10 cellular contexts compared by ENCODE assay signal in the genomic region with DNA sequence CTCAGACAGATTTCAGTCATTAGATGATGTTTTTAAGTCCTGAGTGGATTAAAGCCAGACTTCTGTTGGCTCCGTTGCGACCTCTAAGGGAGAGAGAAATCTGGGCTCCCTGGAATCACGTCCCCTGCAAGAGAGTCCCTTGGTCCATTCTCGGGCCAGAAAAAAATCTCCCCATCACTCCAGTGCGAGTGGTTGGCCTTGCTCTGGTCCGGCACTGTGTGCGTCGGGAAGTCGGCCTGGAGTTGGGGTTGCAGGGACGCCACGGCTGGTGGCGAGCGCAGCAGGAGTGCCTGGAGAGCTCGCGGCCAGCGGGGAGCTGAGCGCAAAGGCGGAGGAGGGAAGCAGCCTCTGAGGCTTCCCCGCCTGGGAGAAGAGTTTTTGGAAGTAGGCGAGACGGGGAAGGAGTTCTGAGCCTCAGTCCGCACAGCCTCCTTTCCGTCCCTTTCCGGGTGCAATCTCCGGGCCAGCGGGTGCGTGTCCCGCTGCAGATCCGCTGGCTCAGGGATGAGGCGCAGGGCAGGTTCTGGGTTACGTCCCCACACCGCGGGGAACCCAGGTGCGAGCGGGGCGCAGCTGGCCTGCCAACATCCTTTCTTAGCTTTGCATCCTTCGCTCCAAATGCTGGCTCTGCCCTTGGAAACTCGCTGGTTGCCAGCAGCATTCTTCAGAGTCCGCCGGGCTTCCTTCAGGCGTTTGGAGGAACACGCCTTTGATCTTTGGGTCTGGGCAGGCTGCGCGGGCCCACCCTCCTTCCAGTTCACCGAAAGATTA. TPM values are rescaled to one million over a fixed set of nuclear protein-coding genes. Genes with fewer than 3 reads are reported as not detected.
DNase-seq lines count a peak whose midpoint lies in the region; ATAC-seq and TF ChIP-seq lines count a peak whose summit lies in the region.
"Had no signal": no experiment of that assay in that cellular context is flagged by ENCODE, and none has a peak within 500 bp of the region (broad histone marks: within the 10 kb centered on the region; RNA-seq: fewer than 3 reads in every experiment).

No MANE protein-coding gene starts in this region.

- H3K4me1 ChIP-seq in Caco-2: peaks cover 9% of the 10 kb centered on the region
- peaks cover 7 to 9% of the 10 kb centered on the region in 2 donors for H3K4me1 ChIP-seq in ascending aorta

- ATAC-seq in activated CD4-positive, alpha-beta T cell treated with anti-CD3 and anti-CD28 coated beads for 36 hours: no peak
- ATAC-seq in stimulated activated naive CD8-positive, alpha-beta T cell treated with anti-CD3 and anti-CD28 coated beads, Interleukin-15, Interleukin-2, amounts not matched to agents 100 U/mL and 50 U/mL, for 24 hours: no peak

- peaks cover 3% of the 10 kb centered on the region for H3K27me3 ChIP-seq in Caco-2 (replicated peaks; ENCODE audit: control insufficient read depth, insufficient read depth, low read length)
- peaks cover 28% of the 10 kb centered on the region for H3K27me3 ChIP-seq in ascending aorta

- H3K27ac ChIP-seq in ascending aorta: no peak overlapping the region

- DNase-seq in Caco-2 (no peak), ascending aorta (ENCODE audit: low spot score in 2 of 2) (no peak), hepatic stellate cell (ENCODE audit: low spot score) (peak; percentile 44), progenitor cell of endocrine pancreas (ENCODE audit: low spot score, unreplicated experiment) (no peak), GM13976 (ENCODE audit: low spot score) (no peak), AG08396 (ENCODE audit: low spot score) (no peak)
- DNase-seq in activated CD4-positive, alpha-beta T cell treated with anti-CD3 and anti-CD28 coated beads for 36 hours: no peak
- no peak for DNase-seq in stimulated activated naive CD8-positive, alpha-beta T cell treated with anti-CD3 and anti-CD28 coated beads, Interleukin-15, Interleukin-2, amounts not matched to agents 100 U/mL and 50 U/mL, for 24 hours
- DNase-seq: activated CD4-positive, alpha-beta T cell treated with anti-CD3 and anti-CD28 coated beads for 4 hours had no signal

- H3K9me3 Mint-ChIP-seq in Caco-2 (ENCODE audit: unreplicated experiment) (peaks cover 5% of the 10 kb centered on the region), progenitor cell of endocrine pancreas (ENCODE audit: low read depth) (no peaks in the 10 kb centered on the region)
- H3K9me3 Mint-ChIP-seq in activated CD4-positive, alpha-beta T cell treated with anti-CD3 and anti-CD28 coated beads for 36 hours (ENCODE audit: low read depth): no peaks in the 10 kb centered on the region
- H3K9me3 Mint-ChIP-seq: central memory CD8-positive, alpha-beta T cell had no signal

- no peaks in the 10 kb centered on the region for H3K9me3 ChIP-seq in Caco-2
- H3K9me3 ChIP-seq in ascending aorta: no peaks in the 10 kb centered on the region

- CTCF ChIA-PET in Caco-2 (lab: Charles Lee): no interaction called here
- CTCF ChIA-PET in activated CD4-positive, alpha-beta T cell treated with anti-CD3 and anti-CD28 coated beads for 36 hours (lab: Charles Lee): interaction anchor here (0.6 to 1.0 kb wide), 3 partner anchors 20 to 201 kb away, joined by 3 read pairs; no protein-coding TSS in a partner anchor

- intact Hi-C loops in Caco-2 (cut with micrococcal nuclease; ENCODE audit: unreplicated experiment) (no loop called here), ascending aorta (cut with DNase I) (no loop called here)
- intact Hi-C loops in activated CD4-positive, alpha-beta T cell treated with anti-CD3 and anti-CD28 coated beads for 36 hours (cut with DNase I, micrococcal nuclease): no loop called here

- H3K4me3 ChIP-seq in Caco-2 (ENCODE audit: low read depth, low read length) (no peak overlapping the region), ascending aorta (peak overlapping the region; percentile 14 to 20)

- H3K4me1 Mint-ChIP-seq in Caco-2 (ENCODE audit: low read depth, unreplicated experiment) (peaks cover 12% of the 10 kb centered on the region), progenitor cell of endocrine pancreas (ENCODE audit: low read depth) (peaks cover 15% of the 10 kb centered on the region)
- H3K4me1 Mint-ChIP-seq in activated CD4-positive, alpha-beta T cell treated with anti-CD3 and anti-CD28 coated beads for 36 hours: peaks cover 26% of the 10 kb centered on the region

- H3K36me3 ChIP-seq in Caco-2 (ENCODE audit: control insufficient read depth, insufficient read depth, low read length) (no peaks in the 10 kb centered on the region), ascending aorta (no peaks in the 10 kb centered on the region)

- POLR2A ChIA-PET in Caco-2 (lab: Charles Lee): no interaction called here
- POLR2A ChIA-PET in activated CD4-positive, alpha-beta T cell treated with anti-CD3 and anti-CD28 coated beads for 36 hours (lab: Charles Lee): no interaction called here

- TF ChIP-seq CTCF in Caco-2 (IDR thresholded peaks at IDR 0.05; ENCODE audit: insufficient read depth in 1 of 2, low read depth in 1 of 2, low read length in 1 of 2, severe bottlenecking in 1 of 2, unreplicated experiment in 1 of 2) (no peak), ascending aorta (IDR thresholded peaks at IDR 0.05) (peak in 1 of 3 experiments; percentile 13), progenitor cell of endocrine pancreas (IDR thresholded peaks at IDR 0.05; ENCODE audit: unreplicated experiment) (no peak), GM13976 (IDR thresholded peaks at IDR 0.05; ENCODE audit: borderline replicate concordance, control extremely low read depth, extremely low read depth, insufficient read depth, missing control alignments) (no peak)

- H3K4me3 Mint-ChIP-seq in Caco-2 (ENCODE audit: unreplicated experiment): peak overlapping the region; percentile 46
- peak overlapping the region; percentile 52 for H3K4me3 Mint-ChIP-seq in progenitor cell of endocrine pancreas (ENCODE audit: low read depth)
- no peak overlapping the region for H3K4me3 Mint-ChIP-seq in activated CD4-positive, alpha-beta T cell treated with anti-CD3 and anti-CD28 coated beads for 36 hours
- H3K4me3 Mint-ChIP-seq: central memory CD8-positive, alpha-beta T cell had no signal

- BruUV-seq in Caco-2 (replicated peaks; lab: Mats Ljungman, UMichigan): no TSS peak

- H3K36me3 Mint-ChIP-seq in Caco-2 (ENCODE audit: insufficient read depth, unreplicated experiment) (peaks cover 5% of the 10 kb centered on the region), progenitor cell of endocrine pancreas (ENCODE audit: insufficient read depth) (no peaks in the 10 kb centered on the region)
- H3K36me3 Mint-ChIP-seq in activated CD4-positive, alpha-beta T cell treated with anti-CD3 and anti-CD28 coated beads for 36 hours (ENCODE audit: low read depth): no peaks in the 10 kb centered on the region

- H3K27ac Mint-ChIP-seq in Caco-2 (ENCODE audit: unreplicated experiment) (no peak overlapping the region), progenitor cell of endocrine pancreas (peak overlapping the region; percentile 42)
- H3K27ac Mint-ChIP-seq in activated CD4-positive, alpha-beta T cell treated with anti-CD3 and anti-CD28 coated beads for 36 hours: no peak overlapping the region

- in situ Hi-C loops in GM13976 (cut with MboI; ENCODE audit: low sequenced_read_pairs, unreplicated experiment): no loop called here

- H3K27me3 Mint-ChIP-seq in Caco-2 (ENCODE audit: insufficient read depth, unreplicated experiment) (peaks cover 48% of the 10 kb centered on the region), progenitor cell of endocrine pancreas (peaks cover 87% of the 10 kb centered on the region)
- peaks cover 61% of the 10 kb centered on the region for H3K27me3 Mint-ChIP-seq in activated CD4-positive, alpha-beta T cell treated with anti-CD3 and anti-CD28 coated beads for 36 hours

RNA-seq across cellular contexts. Expression of gene TCF21, which starts 6.8 kb away (rescaled TPM):
- total RNA-seq in Caco-2 (2022) (not detected in 2 replicates), ascending aorta (0.32 TPM), progenitor cell of endocrine pancreas (not detected in 2 replicates)
- not detected for total RNA-seq in activated CD4-positive, alpha-beta T cell treated with anti-CD3 and anti-CD28 coated beads for 36 hours

RNA-seq across cellular contexts. Expression of gene TBPL1, which starts 57.3 kb away (rescaled TPM):
- total RNA-seq in Caco-2 (2022) (19.3 and 23.6 TPM in 2 replicates), ascending aorta (23.1 TPM), progenitor cell of endocrine pancreas (45.2 and 48.4 TPM in 2 replicates)
- total RNA-seq in activated CD4-positive, alpha-beta T cell treated with anti-CD3 and anti-CD28 coated beads for 36 hours: 10 to 100 TPM; 32.2 to 33.9 TPM
